9 cellular contexts compared by ENCODE assay signal in the genomic region with DNA sequence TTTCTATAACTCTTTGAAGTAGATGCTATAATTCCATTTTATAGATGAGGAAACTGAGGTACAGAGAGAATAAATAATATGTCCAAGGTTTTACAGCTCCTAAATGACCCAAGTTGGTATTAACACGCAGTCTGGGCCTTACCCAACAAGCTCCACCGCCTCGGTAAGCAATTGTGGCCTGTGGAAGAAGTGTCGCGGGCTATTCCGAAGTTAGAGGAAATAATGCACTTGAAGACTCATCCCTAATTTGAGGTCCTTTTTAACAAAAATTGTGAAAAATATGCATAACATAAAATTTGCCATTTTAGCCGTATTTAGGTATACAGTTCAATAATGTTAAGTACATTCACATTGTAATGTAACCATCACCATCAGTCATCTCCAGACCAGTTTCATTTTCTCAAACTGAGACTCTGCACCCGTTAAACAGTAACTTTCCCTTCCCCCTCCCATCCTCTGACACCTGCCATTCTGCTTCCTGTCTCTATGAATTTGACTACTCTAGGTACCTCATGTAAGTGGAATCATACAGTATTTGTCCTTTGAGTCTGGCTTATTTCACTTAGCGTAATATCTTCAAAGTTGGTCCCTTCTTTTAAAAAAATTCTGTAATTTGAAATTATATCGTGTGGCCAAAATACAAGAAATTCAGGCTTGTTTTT.
DNase-seq lines count a peak whose midpoint lies in the region; ATAC-seq lines count a peak whose summit lies in the region.
"Had no signal": no experiment of that assay in that cellular context is flagged by ENCODE, and none has a peak within 500 bp of the region (broad histone marks: within the 10 kb centered on the region; RNA-seq: fewer than 3 reads in every experiment).

No MANE protein-coding gene starts in this region.

- peak overlapping the region; percentile 7 for H3K4me3 Mint-ChIP-seq in memory B cell

- no peaks in the 10 kb centered on the region for H3K27me3 Mint-ChIP-seq in memory B cell

- DNase-seq in memory B cell (ENCODE audit: low spot score in 2 of 2) = peak in 1 of 2 donors; percentile 47
- DNase-seq in NCI-H1930 (lab: John Stamatoyannopoulos, UW) = no peak
- DNase-seq in SKM-1 (lab: John Stamatoyannopoulos, UW; ENCODE audit: unreplicated experiment) = no peak
- DNase-seq in cerebellar nuclear complex (lab: John Stamatoyannopoulos, UW) = no peak
- DNase-seq: amniotic stem cell had no signal

- H3K36me3 Mint-ChIP-seq in memory B cell = peaks cover 24% of the 10 kb centered on the region

- ATAC-seq in GM18520 (IDR thresholded peaks at IDR 0.05; ENCODE audit: unreplicated experiment) (peak; percentile 79), GM21447 (IDR thresholded peaks at IDR 0.05; ENCODE audit: unreplicated experiment) (peak; percentile 68), HG03432 (IDR thresholded peaks at IDR 0.05; ENCODE audit: unreplicated experiment) (peak; percentile 79), memory B cell (ENCODE audit: low read depth) (peak; percentile 77)
- ATAC-seq: SK-N-SH treated with all-trans-retinoic acid at 6 μM for 48 hours had no signal

- peaks cover 26% of the 10 kb centered on the region for H3K4me1 Mint-ChIP-seq in memory B cell

- H3K9me3 Mint-ChIP-seq in memory B cell = no peaks in the 10 kb centered on the region

- no peak overlapping the region for H3K27ac Mint-ChIP-seq in memory B cell
